In genomic region chr18:5237083-5237722, GRCh38 we compare ENCODE assay signal across 8 cellular contexts. TPM values are rescaled to one million over a fixed set of nuclear protein-coding genes. Genes with fewer than 3 reads are reported as not detected.
DNase-seq lines count a peak whose midpoint lies in the region; ATAC-seq, FAIRE-seq and TF ChIP-seq lines count a peak whose summit lies in the region.

No MANE protein-coding gene starts in this region.

- peak overlapping the region; percentile 91 to 98 (median 96) for H3K4me3 Mint-ChIP-seq in naive B cell

- peaks cover 23 to 39% (median 35%) of the 10 kb centered on the region in 3 donors for H3K4me1 Mint-ChIP-seq in naive B cell

- H3K9me3 Mint-ChIP-seq in naive B cell = peaks cover 0 to 1% (median 0%) of the 10 kb centered on the region in 7 donors

- ATAC-seq in GM19328 (IDR thresholded peaks at IDR 0.05; ENCODE audit: unreplicated experiment) (peak; percentile 29), HG03439 (IDR thresholded peaks at IDR 0.05; ENCODE audit: unreplicated experiment) (peak; percentile 40), naive B cell (ENCODE audit: low read depth in 2 of 2) (peak; percentile 1 to 3)

- peaks cover 0 to 19% (median 2%) of the 10 kb centered on the region in 3 donors for H3K27me3 Mint-ChIP-seq in naive B cell

- H3K27ac Mint-ChIP-seq in naive B cell = peak overlapping the region; percentile 94 to 99 (median 96)

- TF ChIP-seq CTCF in D721Med (IDR thresholded peaks at IDR 0.05; ENCODE audit: insufficient read depth, missing control alignments) (no peak), epithelial cell of esophagus (IDR thresholded peaks at IDR 0.05; ENCODE audit: insufficient read depth, low read depth, low read length, missing control alignments) (no peak)

- H3K36me3 Mint-ChIP-seq in naive B cell = peaks cover 0 to 10% of the 10 kb centered on the region in 2 donors

- no peak for DNase-seq in D721Med (ENCODE audit: insufficient read length, low spot score)
- DNase-seq in SKM-1 (lab: John Stamatoyannopoulos, UW; ENCODE audit: unreplicated experiment) = peak; percentile 20
- DNase-seq in epithelial cell of esophagus (ENCODE audit: low read depth) = no peak
- no peak for DNase-seq in naive B cell
- no peak for DNase-seq in SW 1271 (lab: John Stamatoyannopoulos, UW)
- DNase-seq in activated CD4-positive, alpha-beta T cell treated with anti-CD3 and anti-CD28 coated beads, Interleukin-2, amount 50 U/mL, for 4 hours = no peak

- H3K4me3 ChIP-seq in epithelial cell of esophagus (ENCODE audit: low read length) = peak overlapping the region; percentile 79

- FAIRE-seq in D721Med (lab: Jason Lieb, UNC) = peak; percentile 51

RNA-seq across cellular contexts. Expression of gene AKAIN1, which starts 40.1 kb away (rescaled TPM):
- polyA plus RNA-seq in naive B cell (ENCODE audit: low read depth in 6 of 6) = not detected

RNA-seq across cellular contexts. Expression of gene ZBTB14, which starts 58.3 kb away (rescaled TPM):
- polyA plus RNA-seq in naive B cell (ENCODE audit: low read depth in 6 of 6) = 10 to 100 TPM in 5 of 6 donors, 1 to 10 TPM in 1; 9.8 to 21.0 (median 15.8) TPM
